16 cellular contexts compared by ENCODE assay signal in genomic region chr12:106341086-106341879, GRCh38. TPM values are rescaled to one million over a fixed set of nuclear protein-coding genes. Genes with fewer than 3 reads are reported as not detected.
DNase-seq lines count a peak whose midpoint lies in the region; ATAC-seq, FAIRE-seq and TF ChIP-seq lines count a peak whose summit lies in the region.
"Had no signal": no experiment of that assay in that cellular context is flagged by ENCODE, and none has a peak within 500 bp of the region (broad histone marks: within the 10 kb centered on the region; RNA-seq: fewer than 3 reads in every experiment).

No MANE protein-coding gene starts in this region.

- H3K4me1 Mint-ChIP-seq in nephron = peaks cover 13% of the 10 kb centered on the region
- H3K4me1 Mint-ChIP-seq in natural killer cell = peaks cover 0 to 6% of the 10 kb centered on the region in 2 donors

- H3K27me3 Mint-ChIP-seq in nephron (ENCODE audit: low read depth) = no peaks in the 10 kb centered on the region
- no peaks in the 10 kb centered on the region for H3K27me3 Mint-ChIP-seq in natural killer cell (ENCODE audit: low read depth in 2 of 2)
- H3K27me3 Mint-ChIP-seq: B cell; central memory CD8-positive, alpha-beta T cell had no signal

- H3K36me3 Mint-ChIP-seq in nephron (ENCODE audit: low read depth) (peaks cover 24% of the 10 kb centered on the region), natural killer cell (peaks cover 5% of the 10 kb centered on the region)

- peak overlapping the region; percentile 15 to 66 (median 16) for H3K27ac Mint-ChIP-seq in nephron
- peak overlapping the region in 1 of 2 donors; percentile 30 for H3K27ac Mint-ChIP-seq in natural killer cell
- H3K27ac Mint-ChIP-seq: B cell had no signal

- H3K4me3 Mint-ChIP-seq in nephron = no peak overlapping the region
- no peak overlapping the region for H3K4me3 Mint-ChIP-seq in natural killer cell
- H3K4me3 Mint-ChIP-seq: B cell; central memory CD8-positive, alpha-beta T cell had no signal

- DNase-seq in AG08395 (ENCODE audit: low spot score) (peak; percentile 26), EH (ENCODE audit: low read depth) (peak; percentile 58), fibroblast of gingiva (ENCODE audit: low read depth) (peak; percentile 38), D341Med (ENCODE audit: low spot score) (no peak), frontal cortex (ENCODE audit: low spot score in 2 of 2) (no peak), NCI-H1092 treated with DMSO at 0.1 percent for 48 hours (lab: John Stamatoyannopoulos, UW) (no peak), natural killer cell (no peak)
- DNase-seq: activated naive CD4-positive, alpha-beta T cell; EL; hypothalamus; KG1; NCI-H1436 treated with DMSO at 0.1 percent for 48 hours; NCI-H524 treated with DMSO at 0.1 percent for 48 hours had no signal

- FAIRE-seq in frontal cortex (lab: Jason Lieb, UNC) = no peak

- H3K9me3 Mint-ChIP-seq in nephron (no peaks in the 10 kb centered on the region), natural killer cell (no peaks in the 10 kb centered on the region)
- H3K9me3 Mint-ChIP-seq: central memory CD8-positive, alpha-beta T cell had no signal

- intact Hi-C loops in natural killer cell (cut with micrococcal nuclease) = no loop called here

- ATAC-seq in natural killer cell = no peak

- TF ChIP-seq CTCF in nephron (IDR thresholded peaks at IDR 0.05; ENCODE audit: unreplicated experiment in 3 of 3) (no peak), natural killer cell (IDR thresholded peaks at IDR 0.05) (no peak)

RNA-seq across cellular contexts. Expression of gene POLR3B, which starts 16.3 kb away (rescaled TPM):
- total RNA-seq in frontal cortex = 16.3 TPM
- total RNA-seq in natural killer cell = 1 to 10 TPM; 3.8 to 8.1 (median 5.4) TPM

RNA-seq across cellular contexts. Expression of gene TCP11L2, which starts 38.8 kb away (rescaled TPM):
- 47.3 TPM for total RNA-seq in frontal cortex
- total RNA-seq in natural killer cell = 10 to 100 TPM; 68.8 to 97.7 (median 71.1) TPM

Comparison
In these comparisons a context has a peak if more than half of its experiments do, and no peak if none do; other contexts are left out.
1. DNase-seq: peak in AG08395 (single experiment), EH (single experiment) and fibroblast of gingiva (single experiment); none in D341Med (single experiment), frontal cortex (0 of 2), NCI-H1092 treated with DMSO at 0.1 percent for 48 hours (single experiment) and natural killer cell (single experiment).